Comparison of ENCODE assay signal across 9 cellular contexts in genomic region chr7:52017802-52018679, GRCh38.
A peak's percentile ranks its signal among the peaks of the same experiment; 100 is the strongest.
DNase-seq lines count a peak whose midpoint lies in the region; ATAC-seq and TF ChIP-seq lines count a peak whose summit lies in the region.
"Had no signal": no experiment of that assay in that cellular context is flagged by ENCODE, and none has a peak within 500 bp of the region (broad histone marks: within the 10 kb centered on the region; RNA-seq: fewer than 3 reads in every experiment).

No MANE protein-coding gene starts in this region.

- H3K9me3 ChIP-seq in RWPE2 (ENCODE audit: severe bottlenecking), result no peaks in the 10 kb centered on the region
- H3K9me3 ChIP-seq: thyroid gland had no signal

- H3K27ac ChIP-seq in RWPE2 (ENCODE audit: poor library complexity, severe bottlenecking), result no peak overlapping the region
- H3K27ac ChIP-seq in foreskin keratinocyte, result no peak overlapping the region
- H3K27ac ChIP-seq: SJSA1, thyroid gland had no signal

- H3K4me1 ChIP-seq in RWPE2 (ENCODE audit: insufficient read depth, poor library complexity, severe bottlenecking) (no peaks in the 10 kb centered on the region), foreskin keratinocyte (no peaks in the 10 kb centered on the region)
- H3K4me1 ChIP-seq: SJSA1 had no signal

- intact Hi-C loops in left colon (cut with DNase I, micrococcal nuclease), result no loop called here

- peak; percentile 58 for ATAC-seq in HG02798 (IDR thresholded peaks at IDR 0.05; ENCODE audit: poor library complexity, unreplicated experiment)
- no peak; the same call in 2 of the 3 replicates for ATAC-seq in RWPE2 (ENCODE audit: low read depth)
- peak; percentile 49 for ATAC-seq in left colon
- ATAC-seq in HG03039 (IDR thresholded peaks at IDR 0.05; ENCODE audit: unreplicated experiment), result no peak
- no peak for ATAC-seq in foreskin keratinocyte

- no peaks in the 10 kb centered on the region for H3K36me3 ChIP-seq in RWPE2 (ENCODE audit: low read depth)
- H3K36me3 ChIP-seq: SJSA1, thyroid gland had no signal

- DNase-seq in GM12864 (ENCODE audit: low read depth) (no peak), RWPE2 (ENCODE audit: low spot score) (no peak), left colon (peak in 1 of 2 donors; percentile 12), foreskin keratinocyte (no peak), dermis blood vessel endothelial cell (no peak)

- TF ChIP-seq CTCF in GM12864 (IDR thresholded peaks at IDR 0.05; ENCODE audit: low read depth, low read length, missing control alignments) (peak; percentile 37), RWPE2 (IDR thresholded peaks at IDR 0.05; ENCODE audit: poor library complexity, severe bottlenecking) (peak; percentile 44), foreskin keratinocyte (conservative IDR thresholded peaks at IDR 0.05) (no peak)

- H3K27me3 ChIP-seq in RWPE2 (ENCODE audit: insufficient read depth, poor library complexity, severe bottlenecking) (peaks cover 3% of the 10 kb centered on the region), foreskin keratinocyte (no peaks in the 10 kb centered on the region)
- H3K27me3 ChIP-seq: SJSA1, thyroid gland had no signal

- H3K4me3 ChIP-seq in GM12864 (ENCODE audit: low read depth, low read length) (no peak overlapping the region), RWPE2 (ENCODE audit: severe bottlenecking) (no peak overlapping the region)
- H3K4me3 ChIP-seq: SJSA1, thyroid gland had no signal

Comparison
In these comparisons a context has a peak if more than half of its experiments do, and no peak if none do; other contexts are left out.
1. ATAC-seq: peak in HG02798 (single experiment) and left colon (single experiment); none in RWPE2 (single experiment), HG03039 (single experiment) and foreskin keratinocyte (single experiment).